Comparison of ENCODE assay signal across 30 cellular contexts in genomic region chr4:182385897-182386296, GRCh38.
DNase-seq lines count a peak whose midpoint lies in the region; ATAC-seq and TF ChIP-seq lines count a peak whose summit lies in the region.
"Had no signal": no experiment of that assay in that cellular context is flagged by ENCODE, and none has a peak within 500 bp of the region (broad histone marks: within the 10 kb centered on the region; RNA-seq: fewer than 3 reads in every experiment).

No MANE protein-coding gene starts in this region.

- peak; percentile 6 for DNase-seq in GM12865 (ENCODE audit: low read depth)
- DNase-seq in T-cell: no peak
- no peak for DNase-seq in head of caudate nucleus
- no peak for DNase-seq in SIG-M5 (lab: John Stamatoyannopoulos, UW)
- DNase-seq: activated CD8-positive, alpha-beta T cell treated with anti-CD3 and anti-CD28 coated beads, Interleukin-2, amount 10 ng/mL, durations not matched to agents 7 days and 5 days; activated naive CD8-positive, alpha-beta T cell treated with anti-CD3 and anti-CD28 coated beads, Interleukin-2, amount 10 ng/mL, durations not matched to agents 7 days and 5 days; activated T-cell treated with anti-CD3 and anti-CD28 coated beads, Interleukin-2, amount 50 U/mL, for 48 hours; brain microvascular endothelial cell; C1 segment of cervical spinal cord; DMS 273 treated with DMSO at 0.1 percent for 48 hours; GDM1; HCEC 1CT; hippocampal formation; KG1; mammary epithelial cell; naive B cell; NCI-H1092; NCI-H2107; NCI-H524 treated with DMSO at 0.1 percent for 48 hours; right cardiac atrium; Right ventricle myocardium superior; stimulated activated naive CD4-positive, alpha-beta T cell treated with Interleukin-2 at 50 U/mL for 16 hours; T-helper 17 cell had no signal

- no peak overlapping the region for H3K4me3 ChIP-seq in GM12865 (ENCODE audit: low read depth, low read length)
- H3K4me3 ChIP-seq: A549, tibial nerve had no signal

- POLR2A ChIA-PET in T-cell (lab: Charles Lee): no interaction called here

- H3K27me3 Mint-ChIP-seq in T-cell: no peaks in the 10 kb centered on the region
- H3K27me3 Mint-ChIP-seq: activated naive CD8-positive, alpha-beta T cell treated with anti-CD3 and anti-CD28 coated beads, Interleukin-2, amount 10 ng/mL, durations not matched to agents 7 days and 5 days; dendritic cell treated with granulocyte-macrophage colony-stimulating factor and Interleukin-4, amounts not matched to agents 40 ng/mL and 50 ng/mL, for 4 days; T-helper 17 cell had no signal

- ATAC-seq in GM19035 (IDR thresholded peaks at IDR 0.05; ENCODE audit: unreplicated experiment) (peak; percentile 55), GM21723 (IDR thresholded peaks at IDR 0.05; ENCODE audit: unreplicated experiment) (peak; percentile 70), HG03354 (IDR thresholded peaks at IDR 0.05; ENCODE audit: poor library complexity, severe bottlenecking, unreplicated experiment) (peak; percentile 84), T-cell (replicated peaks in 1 of 4) (no peak), HG03460 (IDR thresholded peaks at IDR 0.05; ENCODE audit: unreplicated experiment) (no peak)
- ATAC-seq: A549; activated CD8-positive, alpha-beta T cell treated with anti-CD3 and anti-CD28 coated beads, Interleukin-2, amount 10 ng/mL, durations not matched to agents 7 days and 5 days; right cardiac atrium; T-helper 17 cell had no signal

- H3K27ac Mint-ChIP-seq in T-cell: no peak overlapping the region
- H3K27ac Mint-ChIP-seq: activated CD8-positive, alpha-beta T cell treated with anti-CD3 and anti-CD28 coated beads, Interleukin-2, amount 10 ng/mL, durations not matched to agents 7 days and 5 days; activated naive CD8-positive, alpha-beta T cell treated with anti-CD3 and anti-CD28 coated beads, Interleukin-2, amount 10 ng/mL, durations not matched to agents 7 days and 5 days; dendritic cell treated with granulocyte-macrophage colony-stimulating factor and Interleukin-4, amounts not matched to agents 40 ng/mL and 50 ng/mL, for 4 days; naive B cell; T-helper 17 cell had no signal

- peaks cover 0 to 3% (median 0%) of the 10 kb centered on the region in 3 donors for H3K9me3 Mint-ChIP-seq in T-cell
- H3K9me3 Mint-ChIP-seq: activated naive CD8-positive, alpha-beta T cell treated with anti-CD3 and anti-CD28 coated beads, Interleukin-2, amount 10 ng/mL, durations not matched to agents 7 days and 5 days; dendritic cell treated with granulocyte-macrophage colony-stimulating factor and Interleukin-4, amounts not matched to agents 40 ng/mL and 50 ng/mL, for 4 days had no signal

- TF ChIP-seq CTCF in GM12865 (IDR thresholded peaks at IDR 0.05; ENCODE audit: insufficient read depth, low read depth, low read length, missing control alignments): no peak

- H3K4me1 Mint-ChIP-seq in T-cell: no peaks in the 10 kb centered on the region
- H3K4me1 Mint-ChIP-seq: activated naive CD8-positive, alpha-beta T cell treated with anti-CD3 and anti-CD28 coated beads, Interleukin-2, amount 10 ng/mL, durations not matched to agents 7 days and 5 days; naive B cell; T-helper 17 cell had no signal

- intact Hi-C loops in head of caudate nucleus (cut with DNase I): no loop called here

- CTCF ChIA-PET in T-cell (lab: Charles Lee): no interaction called here

- no peak overlapping the region for H3K4me3 Mint-ChIP-seq in T-cell
- H3K4me3 Mint-ChIP-seq: activated CD8-positive, alpha-beta T cell treated with anti-CD3 and anti-CD28 coated beads, Interleukin-2, amount 10 ng/mL, durations not matched to agents 7 days and 5 days; activated naive CD8-positive, alpha-beta T cell treated with anti-CD3 and anti-CD28 coated beads, Interleukin-2, amount 10 ng/mL, durations not matched to agents 7 days and 5 days; dendritic cell treated with granulocyte-macrophage colony-stimulating factor and Interleukin-4, amounts not matched to agents 40 ng/mL and 50 ng/mL, for 4 days; naive B cell; T-helper 17 cell had no signal

- no peaks in the 10 kb centered on the region for H3K36me3 Mint-ChIP-seq in T-cell
- H3K36me3 Mint-ChIP-seq: activated naive CD8-positive, alpha-beta T cell treated with anti-CD3 and anti-CD28 coated beads, Interleukin-2, amount 10 ng/mL, durations not matched to agents 7 days and 5 days; naive B cell had no signal

Comparison
In these comparisons a context has a peak if more than half of its experiments do, and no peak if none do; other contexts are left out.
1. ATAC-seq: peak in GM19035 (single experiment), GM21723 (single experiment) and HG03354 (single experiment); none in T-cell (0 of 4) and HG03460 (single experiment).